ENCODE assay signal across 8 cellular contexts in the genomic region with DNA sequence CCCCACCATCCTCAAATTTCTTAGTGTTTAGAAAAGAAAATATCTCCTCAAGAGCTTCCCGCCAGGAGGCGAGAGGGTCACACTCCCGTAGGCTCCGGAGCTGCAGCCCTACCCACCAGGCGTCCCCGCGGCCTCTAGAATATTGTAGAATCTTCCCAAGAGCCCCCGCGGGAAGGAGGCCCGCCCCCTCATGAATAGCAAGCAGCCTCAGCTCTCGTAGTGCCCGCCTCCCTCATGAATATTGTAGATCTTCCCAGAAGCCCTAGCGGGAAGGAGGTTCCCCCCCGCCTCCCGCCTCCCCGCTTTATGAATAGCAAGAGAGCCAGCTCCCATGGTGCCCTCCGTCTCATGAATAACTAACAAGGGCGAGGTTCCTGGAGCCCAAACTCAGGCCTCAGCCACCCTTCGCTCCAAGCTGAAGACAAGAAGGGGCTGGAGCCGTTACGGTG. TPM values are rescaled to one million over a fixed set of nuclear protein-coding genes. Genes with fewer than 3 reads are reported as not detected.
DNase-seq lines count a peak whose midpoint lies in the region; ATAC-seq and TF ChIP-seq lines count a peak whose summit lies in the region.

A gene with protein sequence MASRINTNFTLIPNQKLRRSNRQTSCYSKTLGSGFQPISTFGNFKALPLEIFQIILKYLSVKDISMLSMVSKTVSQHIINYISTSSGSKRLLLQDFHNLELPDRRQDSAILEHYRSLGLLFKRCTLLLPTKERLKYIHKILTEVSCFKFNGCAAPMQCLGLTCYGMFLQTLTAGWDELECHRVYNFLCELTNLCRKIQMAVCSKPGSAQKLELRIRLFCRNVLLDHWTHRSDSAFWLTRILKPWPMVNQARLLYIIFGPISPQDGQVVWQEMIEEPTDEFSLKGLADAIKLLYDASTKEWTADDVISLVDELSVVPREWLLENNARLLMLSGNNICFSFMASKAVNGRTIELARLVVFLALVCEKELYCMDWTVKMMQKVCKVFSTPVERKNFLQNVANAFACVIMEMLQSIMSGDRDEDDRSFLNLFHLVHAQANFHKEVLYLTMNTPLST (minus strand): TSS at position 114 of the 449 bp plus-strand sequence. CDS start 4,378 bp downstream, outside the sequence.

- CTCF ChIA-PET in Panc1 (lab: Charles Lee): interaction anchor here (0.6 to 0.7 kb wide), 2 partner anchors 50 to 68 kb away, joined by 3 read pairs; no protein-coding TSS in a partner anchor
- CTCF ChIA-PET in activated naive CD4-positive, alpha-beta T cell treated with anti-CD3 and anti-CD28 coated beads, Interleukin-2, amount 10 ng/mL, durations not matched to agents 7 days and 5 days (lab: Charles Lee): interaction anchor here (1.3 to 1.9 kb wide), 2 partner anchors 16 to 96 kb away, joined by 4 to 6 read pairs; no protein-coding TSS in a partner anchor

- DNase-seq in Panc1 (ENCODE audit: low read depth, low spot score) (no peak), foreskin melanocyte (peak; percentile 86), neural crest cell (ENCODE audit: low read depth, low spot score) (peak; percentile 66), MM.1S (no peak), GF-D8 (lab: John Stamatoyannopoulos, UW) (no peak)
- DNase-seq in activated naive CD4-positive, alpha-beta T cell treated with anti-CD3 and anti-CD28 coated beads, Interleukin-2, amount 10 ng/mL, durations not matched to agents 7 days and 5 days: peak; percentile 86
- peak; percentile 82 for DNase-seq in stimulated activated naive B cell treated with anti-CD40 and anti-IgM and Interleukin-4, amounts not matched to agents 10 μg/mL and 1 μg/mL and 100 μg/mL, for 72 hours

- H3K27ac Mint-ChIP-seq in activated naive CD4-positive, alpha-beta T cell treated with anti-CD3 and anti-CD28 coated beads, Interleukin-2, amount 10 ng/mL, durations not matched to agents 7 days and 5 days: peak within 1 kb of the TSS; percentile 55
- H3K27ac Mint-ChIP-seq in neural crest cell (ENCODE audit: unreplicated experiment): no peak within 1 kb of the TSS
- H3K27ac Mint-ChIP-seq in stimulated activated naive B cell treated with anti-CD40 and anti-IgM and Interleukin-4, amounts not matched to agents 10 μg/mL and 1 μg/mL and 100 μg/mL, for 72 hours: peak within 1 kb of the TSS; percentile 90

- H3K9me3 ChIP-seq in ES-I3 (ENCODE audit: control insufficient read depth, insufficient read depth, low read length): no peaks in the 10 kb centered on the region
- H3K9me3 ChIP-seq in Panc1 (ENCODE audit: control insufficient read depth, insufficient read depth, low read depth, low read length): no peaks in the 10 kb centered on the region
- no peaks in the 10 kb centered on the region for H3K9me3 ChIP-seq in MM.1S (replicated peaks; ENCODE audit: insufficient read depth, low read length)

- BruUV-seq in Panc1 (replicated peaks; lab: Mats Ljungman, UMichigan): no TSS peak

- H3K9ac ChIP-seq in ES-I3 (ENCODE audit: low read depth, low read length): peak within 1 kb of the TSS; percentile 56
- no peak within 1 kb of the TSS for H3K9ac ChIP-seq in MM.1S (ENCODE audit: low read length)

- peaks cover 2% of the 10 kb centered on the region; the same call in 1 of the 2 replicates for H3K4me1 ChIP-seq in ES-I3 (ENCODE audit: insufficient read depth, low read length)
- peaks cover 6% of the 10 kb centered on the region for H3K4me1 ChIP-seq in Panc1 (ENCODE audit: control insufficient read depth, insufficient read depth, low read length)
- no peaks in the 10 kb centered on the region for H3K4me1 ChIP-seq in MM.1S (ENCODE audit: low read length)

- no peaks in the 10 kb centered on the region for H3K9me3 Mint-ChIP-seq in activated naive CD4-positive, alpha-beta T cell treated with anti-CD3 and anti-CD28 coated beads, Interleukin-2, amount 10 ng/mL, durations not matched to agents 7 days and 5 days
- peaks cover 5% of the 10 kb centered on the region for H3K9me3 Mint-ChIP-seq in neural crest cell
- H3K9me3 Mint-ChIP-seq in stimulated activated naive B cell treated with anti-CD40 and anti-IgM and Interleukin-4, amounts not matched to agents 10 μg/mL and 1 μg/mL and 100 μg/mL, for 72 hours: no peaks in the 10 kb centered on the region

- H3K36me3 ChIP-seq in ES-I3 (ENCODE audit: insufficient read depth, low read length) (no peaks in the 10 kb centered on the region), Panc1 (ENCODE audit: control insufficient read depth, insufficient read depth, low read length) (no peaks in the 10 kb centered on the region), MM.1S (replicated peaks; ENCODE audit: insufficient read depth, low read length) (no peaks in the 10 kb centered on the region)

- H3K27me3 ChIP-seq in Panc1 (ENCODE audit: control insufficient read depth, insufficient read depth, low read length) (no peaks in the 10 kb centered on the region), MM.1S (replicated peaks; ENCODE audit: insufficient read depth, low read length) (no peaks in the 10 kb centered on the region)

- H3K4me3 Mint-ChIP-seq in activated naive CD4-positive, alpha-beta T cell treated with anti-CD3 and anti-CD28 coated beads, Interleukin-2, amount 10 ng/mL, durations not matched to agents 7 days and 5 days: peak within 1 kb of the TSS; percentile 62
- peak within 1 kb of the TSS; percentile 76 for H3K4me3 Mint-ChIP-seq in neural crest cell
- peak within 1 kb of the TSS; percentile 33 to 85 for H3K4me3 Mint-ChIP-seq in stimulated activated naive B cell treated with anti-CD40 and anti-IgM and Interleukin-4, amounts not matched to agents 10 μg/mL and 1 μg/mL and 100 μg/mL, for 72 hours

- ATAC-seq in Panc1: peak; percentile 99
- peak; percentile 98 to 99 for ATAC-seq in stimulated activated naive B cell treated with anti-CD40 and anti-IgM and Interleukin-4, amounts not matched to agents 10 μg/mL and 1 μg/mL and 100 μg/mL, for 72 hours (replicated peaks)

- no peaks in the 10 kb centered on the region for H3K36me3 Mint-ChIP-seq in activated naive CD4-positive, alpha-beta T cell treated with anti-CD3 and anti-CD28 coated beads, Interleukin-2, amount 10 ng/mL, durations not matched to agents 7 days and 5 days
- H3K36me3 Mint-ChIP-seq in neural crest cell (ENCODE audit: low read depth): peaks cover 2% of the 10 kb centered on the region
- no peaks in the 10 kb centered on the region for H3K36me3 Mint-ChIP-seq in stimulated activated naive B cell treated with anti-CD40 and anti-IgM and Interleukin-4, amounts not matched to agents 10 μg/mL and 1 μg/mL and 100 μg/mL, for 72 hours

- TF ChIP-seq CTCF in Panc1 (IDR thresholded peaks at IDR 0.05): no peak
- no peak for TF ChIP-seq CTCF in neural crest cell (conservative IDR thresholded peaks at IDR 0.05)
- TF ChIP-seq CTCF in MM.1S (IDR thresholded peaks at IDR 0.05; ENCODE audit: low read length): no peak

- H3K27me3 Mint-ChIP-seq in activated naive CD4-positive, alpha-beta T cell treated with anti-CD3 and anti-CD28 coated beads, Interleukin-2, amount 10 ng/mL, durations not matched to agents 7 days and 5 days: peaks cover 16% of the 10 kb centered on the region
- no peaks in the 10 kb centered on the region for H3K27me3 Mint-ChIP-seq in neural crest cell (ENCODE audit: low read depth)
- H3K27me3 Mint-ChIP-seq in stimulated activated naive B cell treated with anti-CD40 and anti-IgM and Interleukin-4, amounts not matched to agents 10 μg/mL and 1 μg/mL and 100 μg/mL, for 72 hours: peaks cover 2 to 4% of the 10 kb centered on the region in 2 donors

- H3K4me2 ChIP-seq in MM.1S (ENCODE audit: low read depth, low read length): no peak within 1 kb of the TSS

- H4K20me1 ChIP-seq in MM.1S (ENCODE audit: insufficient read depth, low read length): no peaks in the 10 kb centered on the region

- H3F3A ChIP-seq in MM.1S (ENCODE audit: insufficient read depth, low read length): no peaks in the 10 kb centered on the region

- no peak within 1 kb of the TSS for H2AFZ ChIP-seq in MM.1S (ENCODE audit: low read length)

- peak within 1 kb of the TSS; percentile 71 for H3K27ac ChIP-seq in Panc1 (ENCODE audit: low read length)
- no peak within 1 kb of the TSS for H3K27ac ChIP-seq in MM.1S (ENCODE audit: low read length)

- H3K9me2 ChIP-seq in MM.1S (replicated peaks; ENCODE audit: insufficient read depth, low read length): no peaks in the 10 kb centered on the region

- H3K4me3 ChIP-seq in Panc1 (ENCODE audit: low read depth in 2 of 2, low read length in 2 of 2) (peak within 1 kb of the TSS; percentile 34 to 66), MM.1S (ENCODE audit: low read length) (no peak within 1 kb of the TSS)

- peaks cover 17% of the 10 kb centered on the region for H3K4me1 Mint-ChIP-seq in activated naive CD4-positive, alpha-beta T cell treated with anti-CD3 and anti-CD28 coated beads, Interleukin-2, amount 10 ng/mL, durations not matched to agents 7 days and 5 days
- peaks cover 7% of the 10 kb centered on the region for H3K4me1 Mint-ChIP-seq in neural crest cell
- H3K4me1 Mint-ChIP-seq in stimulated activated naive B cell treated with anti-CD40 and anti-IgM and Interleukin-4, amounts not matched to agents 10 μg/mL and 1 μg/mL and 100 μg/mL, for 72 hours: peaks cover 3 to 9% of the 10 kb centered on the region in 2 donors

- in situ Hi-C loops in Panc1 (cut with HindIII; ENCODE audit: low pct_unique_long_range_greater_than_20kb, low sequenced_read_pairs): no loop called here

- no peaks in the 10 kb centered on the region for H3K79me2 ChIP-seq in MM.1S (ENCODE audit: low read length)

- POLR2A ChIA-PET in Panc1 (lab: Charles Lee): interaction anchor here (0.7 kb wide), 1 partner anchor 155 kb away, joined by 4 read pairs; no protein-coding TSS in a partner anchor

- intact Hi-C loops in Panc1 (cut with micrococcal nuclease; ENCODE audit: unreplicated experiment): no loop called here

RNA-seq across cellular contexts. Expression of the gene that starts here (rescaled TPM):
- total RNA-seq in Panc1 (2021; ENCODE audit: unreplicated experiment) (not detected), neural crest cell (not detected in 2 replicates)
- polyA plus RNA-seq in Panc1 (2012; ENCODE audit: insufficient read length): not detected

Comparison
In these comparisons a context has a peak if more than half of its experiments do, and no peak if none do; other contexts are left out.
1. Peak in ATAC-seq, H3K4me3 ChIP-seq and H3K27ac ChIP-seq in Panc1; RNA of the gene not detected or under 1 TPM.
2. Peak in DNase-seq in neural crest cell; RNA of the gene not detected or under 1 TPM.
3. DNase-seq: peak in activated naive CD4-positive, alpha-beta T cell treated with anti-CD3 and anti-CD28 coated beads, Interleukin-2, amount 10 ng/mL, durations not matched to agents 7 days and 5 days (single experiment), foreskin melanocyte (single experiment) and stimulated activated naive B cell treated with anti-CD40 and anti-IgM and Interleukin-4, amounts not matched to agents 10 μg/mL and 1 μg/mL and 100 μg/mL, for 72 hours (single experiment); none in Panc1 (single experiment), MM.1S (single experiment) and GF-D8 (single experiment).
4. Peak in every context shown above with its lines, with median percentiles within 50 percentile points of each other: H3K4me3 Mint-ChIP-seq.